23 cellular contexts compared by ENCODE assay signal in the genomic region with DNA sequence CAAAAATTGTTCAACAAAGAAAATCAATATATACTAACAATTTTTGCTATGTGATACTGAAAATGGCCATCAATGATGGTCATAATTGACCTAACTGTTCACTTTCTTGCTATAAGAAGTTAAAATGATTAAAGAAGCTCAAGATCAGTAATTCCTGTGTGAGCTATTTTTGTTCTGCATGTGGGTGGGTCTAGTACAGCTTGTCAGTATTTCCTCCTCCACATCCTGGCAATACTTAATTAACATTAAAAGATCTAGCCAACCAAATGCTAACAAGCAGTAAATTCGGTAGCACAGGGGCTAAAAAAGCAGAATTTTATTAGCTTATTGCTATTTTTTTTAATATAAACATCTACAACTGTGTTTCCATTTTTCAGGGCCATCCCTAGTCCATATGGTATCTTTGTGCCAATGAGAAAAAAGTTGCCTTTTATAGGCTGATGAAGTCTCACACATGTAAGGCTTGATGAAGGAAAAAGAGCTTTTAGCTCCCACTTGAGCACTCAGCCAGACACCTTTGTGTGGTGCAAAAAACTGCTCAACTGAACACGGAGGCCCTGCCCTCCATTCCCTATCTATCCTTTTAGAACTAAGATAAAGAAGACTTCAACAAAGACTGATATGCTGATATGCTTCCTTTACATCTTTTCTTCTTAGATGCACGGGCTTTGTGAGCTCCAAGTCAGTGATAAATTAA. TPM values are rescaled to one million over a fixed set of nuclear protein-coding genes. Genes with fewer than 3 reads are reported as not detected.
DNase-seq lines count a peak whose midpoint lies in the region; ATAC-seq and TF ChIP-seq lines count a peak whose summit lies in the region.
"Had no signal": no experiment of that assay in that cellular context is flagged by ENCODE, and none has a peak within 500 bp of the region (broad histone marks: within the 10 kb centered on the region; RNA-seq: fewer than 3 reads in every experiment).

No MANE protein-coding gene starts in this region.

- H3K27me3 Mint-ChIP-seq in activated naive CD8-positive, alpha-beta T cell treated with anti-CD3 and anti-CD28 coated beads for 36 hours: no peaks in the 10 kb centered on the region
- H3K27me3 Mint-ChIP-seq: activated CD8-positive, alpha-beta memory T cell treated with anti-CD3 and anti-CD28 coated beads, Interleukin-2, amount 10 ng/mL, durations not matched to agents 7 days and 5 days; progenitor cell of endocrine pancreas had no signal

- peaks cover 39% of the 10 kb centered on the region for H3K4me1 Mint-ChIP-seq in activated naive CD8-positive, alpha-beta T cell treated with anti-CD3 and anti-CD28 coated beads for 36 hours

- TF ChIP-seq CTCF in heart left ventricle (IDR thresholded peaks at IDR 0.05) (no peak), spleen (IDR thresholded peaks at IDR 0.05 in 8 of 11, conservative IDR thresholded peaks at IDR 0.05 in 3 of 11) (no peak), esophagus muscularis mucosa (IDR thresholded peaks at IDR 0.05) (no peak)

- H3K9me3 ChIP-seq in heart left ventricle: no peaks in the 10 kb centered on the region
- H3K9me3 ChIP-seq in spleen: no peaks in the 10 kb centered on the region
- no peaks in the 10 kb centered on the region for H3K9me3 ChIP-seq in esophagus muscularis mucosa
- H3K9me3 ChIP-seq: Caco-2, upper lobe of left lung had no signal

- WGBS in heart left ventricle, 4 donors: 27 to 38% (median 28%) methylated on average over 3 of the region's 3 CpGs
- WGBS in spleen, 5 donors: 29 to 40% (median 31%) methylated on average over 3 of the region's 3 CpGs
- 67% methylated on average over 3 of the region's 3 CpGs for WGBS in esophagus muscularis mucosa

- peaks cover 1% of the 10 kb centered on the region for H3K9me3 Mint-ChIP-seq in activated naive CD8-positive, alpha-beta T cell treated with anti-CD3 and anti-CD28 coated beads for 36 hours
- H3K9me3 Mint-ChIP-seq: endodermal cell, neural progenitor cell had no signal

- H3K27ac Mint-ChIP-seq in activated naive CD8-positive, alpha-beta T cell treated with anti-CD3 and anti-CD28 coated beads for 36 hours: peak overlapping the region; percentile 85
- H3K27ac Mint-ChIP-seq: activated CD8-positive, alpha-beta memory T cell treated with anti-CD3 and anti-CD28 coated beads, Interleukin-2, amount 10 ng/mL, durations not matched to agents 7 days and 5 days; endodermal cell; neural progenitor cell; progenitor cell of endocrine pancreas had no signal

- TF ChIP-seq EP300 in esophagus muscularis mucosa (IDR thresholded peaks at IDR 0.05): no peak

- peaks cover 15% of the 10 kb centered on the region for H3K36me3 Mint-ChIP-seq in activated naive CD8-positive, alpha-beta T cell treated with anti-CD3 and anti-CD28 coated beads for 36 hours
- H3K36me3 Mint-ChIP-seq: neural progenitor cell had no signal

- H3K4me3 ChIP-seq in heart left ventricle: peak overlapping the region in 1 of 12 donors; percentile 10
- no peak overlapping the region for H3K4me3 ChIP-seq in spleen
- H3K4me3 ChIP-seq in esophagus muscularis mucosa: no peak overlapping the region
- H3K4me3 ChIP-seq: neural progenitor cell, upper lobe of left lung had no signal

- peak overlapping the region; percentile 53 for H3K4me3 Mint-ChIP-seq in activated naive CD8-positive, alpha-beta T cell treated with anti-CD3 and anti-CD28 coated beads for 36 hours
- H3K4me3 Mint-ChIP-seq: activated CD8-positive, alpha-beta memory T cell treated with anti-CD3 and anti-CD28 coated beads, Interleukin-2, amount 10 ng/mL, durations not matched to agents 7 days and 5 days; endodermal cell; neural progenitor cell had no signal

- intact Hi-C loops in heart left ventricle (cut with DNase I): loop anchor here in 1 of 10 donors (10.0 kb wide), 1 partner anchor 102 kb away; a partner anchor contains a TSS
- intact Hi-C loops in Right ventricle myocardium inferior (cut with DNase I): no loop called here
- intact Hi-C loops in spleen (cut with DNase I; ENCODE audit: low total_unique reads): no loop called here
- intact Hi-C loops in esophagus muscularis mucosa (cut with DNase I): no loop called here

- H3K27me3 ChIP-seq in heart left ventricle (no peaks in the 10 kb centered on the region), spleen (replicated peaks in 1 of 7) (no peaks in the 10 kb centered on the region), esophagus muscularis mucosa (no peaks in the 10 kb centered on the region)
- H3K27me3 ChIP-seq: neural progenitor cell, upper lobe of left lung had no signal

- DNase-seq in heart left ventricle (no peak), Right ventricle myocardium inferior (ENCODE audit: missing footprints) (no peak), Kasumi-1 (lab: John Stamatoyannopoulos, UW) (peak; percentile 47 to 48), spleen (no peak), UCSD-AML1 (lab: John Stamatoyannopoulos, UW; ENCODE audit: unreplicated experiment) (no peak), esophagus muscularis mucosa (ENCODE audit: extremely low spot score) (no peak)
- DNase-seq in activated naive CD8-positive, alpha-beta T cell treated with anti-CD3 and anti-CD28 coated beads for 36 hours: no peak
- DNase-seq: activated CD8-positive, alpha-beta memory T cell treated with anti-CD3 and anti-CD28 coated beads, Interleukin-2, amount 10 ng/mL, durations not matched to agents 7 days and 5 days; Caco-2; endodermal cell; GOT3; KBM-7; midbrain; NCI-H187; NCI-H2227 treated with DMSO at 0.1 percent for 48 hours; NCI-H82; PC-3; SIG-M5; small intestine; stimulated activated CD4-positive, alpha-beta T cell treated with anti-CD3 and anti-CD28 coated beads, Interleukin-4, amount 100 ng/mL, for 1 hour; upper lobe of left lung had no signal

- no peaks in the 10 kb centered on the region for H3K36me3 ChIP-seq in heart left ventricle
- peaks cover 0 to 4% (median 0%) of the 10 kb centered on the region in 6 donors for H3K36me3 ChIP-seq in spleen
- peaks cover 0 to 3% (median 0%) of the 10 kb centered on the region in 4 donors for H3K36me3 ChIP-seq in esophagus muscularis mucosa
- H3K36me3 ChIP-seq: neural progenitor cell, upper lobe of left lung had no signal

- H3K4me1 ChIP-seq in heart left ventricle (peaks cover 0 to 45% (median 33%) of the 10 kb centered on the region in 12 donors), spleen (peaks cover 21 to 65% (median 49%) of the 10 kb centered on the region in 6 donors), esophagus muscularis mucosa (peaks cover 13 to 36% (median 29%) of the 10 kb centered on the region in 4 donors)

- TF ChIP-seq POLR2A in heart left ventricle (IDR thresholded peaks at IDR 0.05) (no peak), spleen (IDR thresholded peaks at IDR 0.05) (no peak), esophagus muscularis mucosa (IDR thresholded peaks at IDR 0.05; ENCODE audit: low read depth) (no peak)

- ATAC-seq in heart left ventricle: no peak
- no peak for ATAC-seq in Right ventricle myocardium inferior
- ATAC-seq: activated CD8-positive, alpha-beta memory T cell treated with anti-CD3 and anti-CD28 coated beads, Interleukin-2, amount 10 ng/mL, durations not matched to agents 7 days and 5 days; PC-3 had no signal

- H3K27ac ChIP-seq in heart left ventricle: peak overlapping the region; percentile 28 to 82 (median 71)
- peak overlapping the region; percentile 6 to 77 (median 67) for H3K27ac ChIP-seq in spleen
- no peak overlapping the region for H3K27ac ChIP-seq in esophagus muscularis mucosa (replicated peaks in 1 of 4)
- H3K27ac ChIP-seq: neural progenitor cell had no signal

RNA-seq across cellular contexts. Expression of a gene that starts 4.9 kb away (rescaled TPM):
- total RNA-seq in heart left ventricle (10 to 100 TPM in 3 of 9 donors, 1 to 10 TPM in 6; 6.6 to 11.3 (median 8.8) TPM), Right ventricle myocardium inferior (7.1 TPM), spleen (10 to 100 TPM in 6 of 7 donors, 1 to 10 TPM in 1; 8.4 to 13.5 (median 10.9) TPM), esophagus muscularis mucosa (10 to 100 TPM; 16.6 to 27.3 (median 22.2) TPM)
- polyA plus RNA-seq in heart left ventricle (10 to 100 TPM in 1 of 2 donors, 1 to 10 TPM in 1; 4.5 to 20.1 TPM), spleen (10 to 100 TPM in 1 of 3 donors, 1 to 10 TPM in 2; 5.4 to 11.2 (median 8.4) TPM)
- 10 to 100 TPM; 37.8 to 42.4 TPM for total RNA-seq in activated naive CD8-positive, alpha-beta T cell treated with anti-CD3 and anti-CD28 coated beads for 36 hours

Comparison
In these comparisons a context has a peak if more than half of its experiments do, and no peak if none do; other contexts are left out.
1. DNase-seq: peak in Kasumi-1 (2 of 2); none in heart left ventricle (0 of 5), Right ventricle myocardium inferior (single experiment), activated naive CD8-positive, alpha-beta T cell treated with anti-CD3 and anti-CD28 coated beads for 36 hours (single experiment), spleen (single experiment), UCSD-AML1 (single experiment) and esophagus muscularis mucosa (single experiment).
2. H3K27ac ChIP-seq: peak in heart left ventricle (12 of 12) and spleen (8 of 8); none in esophagus muscularis mucosa (0 of 4).